ENCODE assay signal across 17 cellular contexts in the genomic region with DNA sequence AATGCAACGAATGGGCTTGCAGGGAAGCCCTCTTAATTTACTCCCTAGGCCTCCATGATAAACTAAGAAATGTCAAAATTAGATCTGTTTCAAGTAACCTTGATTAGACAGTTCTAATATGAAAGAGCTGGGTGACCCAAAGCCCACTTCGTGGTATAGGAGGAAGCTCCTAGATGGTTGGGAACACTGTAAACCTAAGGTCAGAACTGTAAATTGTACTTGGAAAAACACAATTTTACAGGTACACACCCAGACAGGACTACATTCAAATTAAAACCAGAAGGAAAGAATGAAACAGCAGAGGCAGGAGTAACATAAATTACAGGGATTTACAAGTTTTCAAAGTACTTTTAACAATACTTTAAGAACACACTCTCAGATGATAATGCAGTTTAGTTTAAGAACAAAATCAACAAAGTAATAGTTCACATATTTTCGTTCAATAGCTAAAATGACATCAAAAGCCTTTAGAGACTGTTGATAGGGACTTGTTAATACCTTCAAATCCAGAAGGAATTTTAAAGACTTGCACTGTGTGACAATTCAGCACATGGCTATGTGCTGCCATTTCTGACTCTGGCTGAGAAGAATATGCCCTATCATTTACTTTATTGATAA. TPM values are rescaled to one million over a fixed set of nuclear protein-coding genes. Genes with fewer than 3 reads are reported as not detected.
DNase-seq lines count a peak whose midpoint lies in the region; ATAC-seq and TF ChIP-seq lines count a peak whose summit lies in the region.
"Had no signal": no experiment of that assay in that cellular context is flagged by ENCODE, and none has a peak within 500 bp of the region (broad histone marks: within the 10 kb centered on the region; RNA-seq: fewer than 3 reads in every experiment).

No MANE protein-coding gene starts in this region.

- intact Hi-C loops in left lung (cut with DNase I): no loop called here

- no peaks in the 10 kb centered on the region for H3K9me2 ChIP-seq in hepatocyte (replicated peaks; ENCODE audit: insufficient read depth)

- H3K4me3 ChIP-seq in HEK293 (ENCODE audit: low read depth, low read length) (no peak overlapping the region), hepatocyte (no peak overlapping the region), mucosa of rectum (ENCODE audit: low read length in 2 of 2) (no peak overlapping the region), left lung (no peak overlapping the region)
- H3K4me3 ChIP-seq: BLaER1 treated with 17β-estradiol and CSF1 and Interleukin-3, amounts not matched to agents 10 nM and 100 nM; HAP-1 had no signal

- no peak overlapping the region for H3K9ac ChIP-seq in mucosa of rectum (ENCODE audit: low read depth in 1 of 2, low read length in 2 of 2)
- H3K9ac ChIP-seq: BLaER1 treated with 17β-estradiol and CSF1 and Interleukin-3, amounts not matched to agents 10 nM and 100 nM had no signal

- CTCF ChIA-PET in HEK293 (lab: Yijun Ruan, JAX): interaction anchor here (1.8 kb wide), 1 partner anchor 15 kb away, joined by 6 read pairs; no protein-coding TSS in a partner anchor

- H3K36me3 ChIP-seq in HEK293 (ENCODE audit: control insufficient read depth in 2 of 2, insufficient read depth in 1 of 2, low read length in 2 of 2) (no peaks in the 10 kb centered on the region; a peak in 1 of 3 replicates), hepatocyte (replicated peaks; ENCODE audit: insufficient read depth, low read depth) (no peaks in the 10 kb centered on the region), mucosa of rectum (ENCODE audit: control insufficient read depth in 2 of 2, insufficient read depth in 2 of 2, low read length in 2 of 2) (no peaks in the 10 kb centered on the region), left lung (no peaks in the 10 kb centered on the region)
- H3K36me3 ChIP-seq: BE2C; BLaER1 treated with 17β-estradiol and CSF1 and Interleukin-3, amounts not matched to agents 10 nM and 100 nM; HAP-1 had no signal

- no peaks in the 10 kb centered on the region for H3K27me3 ChIP-seq in hepatocyte
- no peaks in the 10 kb centered on the region for H3K27me3 ChIP-seq in mucosa of rectum (ENCODE audit: control insufficient read depth in 2 of 2, insufficient read depth in 2 of 2, low read length in 2 of 2)
- no peaks in the 10 kb centered on the region for H3K27me3 ChIP-seq in left lung
- H3K27me3 ChIP-seq: BE2C had no signal

- POLR2A ChIA-PET in HEK293 (lab: Yijun Ruan, JAX): interaction anchor here (2.0 to 2.2 kb wide), 2 partner anchors 9 to 19 kb away, joined by 6 to 9 read pairs; partner anchors contain the start of gene ISL2

- DNase-seq in hepatocyte (ENCODE audit: low spot score) (no peak), NCI-H2227 (lab: John Stamatoyannopoulos, UW; ENCODE audit: unreplicated experiment) (no peak), KBM-7 (no peak), left lung (no peak)
- DNase-seq: AML-193; BE2C; Calu3; CD4-positive, alpha-beta T cell; CD8-positive, alpha-beta memory T cell; DMS53; DMS79 treated with DMSO at 0.1 percent for 48 hours; GF-D8; GOT3 had no signal

- in situ Hi-C loops in KBM-7 (cut with MboI; ENCODE audit: low pct_unique_long_range_greater_than_20kb, low sequenced_read_pairs): no loop called here

- H3K4me2 ChIP-seq in hepatocyte: peak overlapping the region; percentile 43
- H3K4me2 ChIP-seq: BLaER1 treated with 17β-estradiol and CSF1 and Interleukin-3, amounts not matched to agents 10 nM and 100 nM had no signal

- ATAC-seq in left lung: no peak

- H3K9me3 ChIP-seq in HEK293 (ENCODE audit: control insufficient read depth, insufficient read depth, low read depth, low read length): no peaks in the 10 kb centered on the region
- no peaks in the 10 kb centered on the region for H3K9me3 ChIP-seq in hepatocyte (ENCODE audit: low read depth)
- H3K9me3 ChIP-seq in mucosa of rectum (ENCODE audit: control insufficient read depth in 2 of 2, low read length in 2 of 2): no peaks in the 10 kb centered on the region
- H3K9me3 ChIP-seq in left lung: no peaks in the 10 kb centered on the region
- H3K9me3 ChIP-seq: BE2C; BLaER1 treated with 17β-estradiol and CSF1 and Interleukin-3, amounts not matched to agents 10 nM and 100 nM; HAP-1 had no signal

- H3K27ac ChIP-seq in HEK293 (ENCODE audit: extremely low read depth, low read depth, low read length) (no peak overlapping the region), hepatocyte (peak overlapping the region; percentile 39), mucosa of rectum (ENCODE audit: low read depth in 2 of 2, low read length in 2 of 2) (peak overlapping the region; percentile 25 to 26), left lung (no peak overlapping the region)
- H3K27ac ChIP-seq: BLaER1 treated with 17β-estradiol and CSF1 and Interleukin-3, amounts not matched to agents 10 nM and 100 nM had no signal

- WGBS in hepatocyte (ENCODE audit: low lambda C conversion rate, missing lambda C conversion rate): 26% methylated on average over 3 of the region's 3 CpGs

- no peak overlapping the region for H2AFZ ChIP-seq in hepatocyte

- TF ChIP-seq CTCF in HEK293 (tag by site-specific recombination; IDR thresholded peaks at IDR 0.05) (no peak), hepatocyte (IDR thresholded peaks at IDR 0.05; ENCODE audit: poor library complexity) (no peak), left lung (IDR thresholded peaks at IDR 0.05) (no peak)

- peaks cover 8% of the 10 kb centered on the region for H3K79me2 ChIP-seq in hepatocyte

- H3K4me1 ChIP-seq in HEK293 (ENCODE audit: control insufficient read depth, insufficient read depth, low read length) (peaks cover 3% of the 10 kb centered on the region; the same call in 1 of the 2 replicates), hepatocyte (ENCODE audit: insufficient read depth) (peaks cover 9% of the 10 kb centered on the region), mucosa of rectum (ENCODE audit: control insufficient read depth in 2 of 2, insufficient read depth in 2 of 2, low read length in 2 of 2) (peaks cover 0 to 10% of the 10 kb centered on the region in 2 donors), left lung (no peaks in the 10 kb centered on the region)
- H3K4me1 ChIP-seq: BE2C; BLaER1 treated with 17β-estradiol and CSF1 and Interleukin-3, amounts not matched to agents 10 nM and 100 nM had no signal

- H4K20me1 ChIP-seq in hepatocyte (ENCODE audit: insufficient read depth, poor library complexity, severe bottlenecking): no peaks in the 10 kb centered on the region

TF ChIP-seq in HEK293, 187 proteins besides CTCF, POLR2A, EP300 and RAD21:
- TF ChIP-seq ZBTB6 (tag by site-specific recombination; IDR thresholded peaks at IDR 0.05) (no peak), ZNF223 (tag by site-specific recombination; IDR thresholded peaks at IDR 0.05) (no peak), ZNF701 (tag by site-specific recombination; IDR thresholded peaks at IDR 0.05) (no peak), ZNF571 (tag by site-specific recombination; IDR thresholded peaks at IDR 0.05) (no peak), ZNF558 (tag by site-specific recombination; IDR thresholded peaks at IDR 0.05) (no peak), ZNF16 (tag by site-specific recombination; IDR thresholded peaks at IDR 0.05; ENCODE audit: low read depth) (no peak)
- TF ChIP-seq, protein P1, sequence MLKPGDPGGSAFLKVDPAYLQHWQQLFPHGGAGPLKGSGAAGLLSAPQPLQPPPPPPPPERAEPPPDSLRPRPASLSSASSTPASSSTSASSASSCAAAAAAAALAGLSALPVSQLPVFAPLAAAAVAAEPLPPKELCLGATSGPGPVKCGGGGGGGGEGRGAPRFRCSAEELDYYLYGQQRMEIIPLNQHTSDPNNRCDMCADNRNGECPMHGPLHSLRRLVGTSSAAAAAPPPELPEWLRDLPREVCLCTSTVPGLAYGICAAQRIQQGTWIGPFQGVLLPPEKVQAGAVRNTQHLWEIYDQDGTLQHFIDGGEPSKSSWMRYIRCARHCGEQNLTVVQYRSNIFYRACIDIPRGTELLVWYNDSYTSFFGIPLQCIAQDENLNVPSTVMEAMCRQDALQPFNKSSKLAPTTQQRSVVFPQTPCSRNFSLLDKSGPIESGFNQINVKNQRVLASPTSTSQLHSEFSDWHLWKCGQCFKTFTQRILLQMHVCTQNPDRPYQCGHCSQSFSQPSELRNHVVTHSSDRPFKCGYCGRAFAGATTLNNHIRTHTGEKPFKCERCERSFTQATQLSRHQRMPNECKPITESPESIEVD (tag by site-specific recombination; IDR thresholded peaks at IDR 0.05): peak; percentile 38

RNA-seq across cellular contexts. Expression of gene ISL2, which starts 18.4 kb away (rescaled TPM):
- total RNA-seq in hepatocyte (3.9 and 5.3 TPM in 2 replicates), left lung (under 1 TPM; 0.17 to 0.39 TPM)
- polyA plus RNA-seq in hepatocyte: 3.3 and 4.7 TPM in 2 replicates
- total RNA-seq: CD4-positive, alpha-beta T cell had no signal
- polyA plus RNA-seq: CD8-positive, alpha-beta memory T cell had no signal

RNA-seq across cellular contexts. Expression of gene ETFA, which starts 43.7 kb away (rescaled TPM):
- total RNA-seq in hepatocyte (154 and 175 TPM in 2 replicates), left lung (100 to 1,000 TPM; 102 to 110 TPM)
- 185 and 193 TPM in 2 replicates for polyA plus RNA-seq in hepatocyte

Comparison
In these comparisons a context has a peak if more than half of its experiments do, and no peak if none do; other contexts are left out.
1. H3K27ac ChIP-seq: peak in hepatocyte (single experiment) and mucosa of rectum (2 of 2); none in HEK293 (single experiment) and left lung (0 of 2).